In genomic region chr16:67842509-67843342, GRCh38 we compare ENCODE assay signal across 8 cellular contexts. TPM values are rescaled to one million over a fixed set of nuclear protein-coding genes. Genes with fewer than 3 reads are reported as not detected.
DNase-seq lines count a peak whose midpoint lies in the region; ATAC-seq and TF ChIP-seq lines count a peak whose summit lies in the region.

No MANE protein-coding gene starts in this region.

- no peaks in the 10 kb centered on the region for H3K9me2 ChIP-seq in MM.1S (replicated peaks; ENCODE audit: insufficient read depth, low read length)

- peak overlapping the region; percentile 38; the same call in 1 of the 2 replicates for H3K9ac ChIP-seq in MM.1S (ENCODE audit: low read length)

- peak overlapping the region; percentile 51; the same call in 1 of the 2 replicates for H3K27ac ChIP-seq in MM.1S (ENCODE audit: low read length)

- H3K27me3 Mint-ChIP-seq in activated CD4-positive, alpha-beta T cell treated with anti-CD3 and anti-CD28 coated beads, Interleukin-2, amount 10 ng/mL, durations not matched to agents 24 days and 14 days, result no peaks in the 10 kb centered on the region
- no peaks in the 10 kb centered on the region for H3K27me3 Mint-ChIP-seq in dendritic cell treated with granulocyte-macrophage colony-stimulating factor and Interleukin-4, amounts not matched to agents 40 ng/mL and 50 ng/mL, for 4 days

- peaks cover 33% of the 10 kb centered on the region for H3F3A ChIP-seq in MM.1S (ENCODE audit: insufficient read depth, low read length)

- no peaks in the 10 kb centered on the region for H3K9me3 ChIP-seq in MM.1S (replicated peaks; ENCODE audit: insufficient read depth, low read length)

- 0 to 2% methylated on average over 38 to 43 of the region's 67 CpGs for WGBS in lower leg skin, 2 donors

- TF ChIP-seq CTCF in MM.1S (IDR thresholded peaks at IDR 0.05; ENCODE audit: low read length), result peak; percentile 48
- no peak for TF ChIP-seq CTCF in lower leg skin (IDR thresholded peaks at IDR 0.05)

- no peaks in the 10 kb centered on the region for H4K20me1 ChIP-seq in MM.1S (ENCODE audit: insufficient read depth, low read length)

- no peak for TF ChIP-seq POLR2A in lower leg skin (IDR thresholded peaks at IDR 0.05)

- H3K27me3 ChIP-seq in MM.1S (replicated peaks; ENCODE audit: insufficient read depth, low read length), result no peaks in the 10 kb centered on the region

- H3K4me1 Mint-ChIP-seq in activated CD4-positive, alpha-beta T cell treated with anti-CD3 and anti-CD28 coated beads, Interleukin-2, amount 10 ng/mL, durations not matched to agents 24 days and 14 days, result peaks cover 28% of the 10 kb centered on the region
- peaks cover 40% of the 10 kb centered on the region for H3K4me1 Mint-ChIP-seq in dendritic cell treated with granulocyte-macrophage colony-stimulating factor and Interleukin-4, amounts not matched to agents 40 ng/mL and 50 ng/mL, for 4 days (ENCODE audit: low read depth)

- H3K27ac Mint-ChIP-seq in activated CD4-positive, alpha-beta T cell treated with anti-CD3 and anti-CD28 coated beads, Interleukin-2, amount 10 ng/mL, durations not matched to agents 24 days and 14 days, result peak overlapping the region; percentile 94
- H3K27ac Mint-ChIP-seq in dendritic cell treated with granulocyte-macrophage colony-stimulating factor and Interleukin-4, amounts not matched to agents 40 ng/mL and 50 ng/mL, for 4 days, result peak overlapping the region; percentile 97

- H2AFZ ChIP-seq in MM.1S (ENCODE audit: low read length), result peak overlapping the region; percentile 82

- H3K4me3 Mint-ChIP-seq in activated CD4-positive, alpha-beta T cell treated with anti-CD3 and anti-CD28 coated beads, Interleukin-2, amount 10 ng/mL, durations not matched to agents 24 days and 14 days, result peak overlapping the region; percentile 88
- H3K4me3 Mint-ChIP-seq in dendritic cell treated with granulocyte-macrophage colony-stimulating factor and Interleukin-4, amounts not matched to agents 40 ng/mL and 50 ng/mL, for 4 days, result peak overlapping the region; percentile 97

- H3K9me3 Mint-ChIP-seq in activated CD4-positive, alpha-beta T cell treated with anti-CD3 and anti-CD28 coated beads, Interleukin-2, amount 10 ng/mL, durations not matched to agents 24 days and 14 days, result no peaks in the 10 kb centered on the region
- no peaks in the 10 kb centered on the region for H3K9me3 Mint-ChIP-seq in dendritic cell treated with granulocyte-macrophage colony-stimulating factor and Interleukin-4, amounts not matched to agents 40 ng/mL and 50 ng/mL, for 4 days

- ATAC-seq in GM21825 (IDR thresholded peaks at IDR 0.05; ENCODE audit: unreplicated experiment), result peak; percentile 11
- ATAC-seq in HG03378 (IDR thresholded peaks at IDR 0.05; ENCODE audit: unreplicated experiment), result no peak

- H3K4me3 ChIP-seq in MM.1S (ENCODE audit: low read length), result peak overlapping the region; percentile 83
- peak overlapping the region; percentile 65 for H3K4me3 ChIP-seq in lower leg skin (ENCODE audit: low read depth, poor library complexity, severe bottlenecking)

- intact Hi-C loops in activated CD4-positive, alpha-beta T cell treated with anti-CD3 and anti-CD28 coated beads, Interleukin-2, amount 10 ng/mL, durations not matched to agents 24 days and 14 days (cut with micrococcal nuclease), result loop anchor here (1.0 to 10.0 kb wide), 3 partner anchors 36 to 598 kb away; partner anchors contain the start of genes CTCF, FHOD1, RANBP10 and SLC9A5
- intact Hi-C loops in dendritic cell treated with granulocyte-macrophage colony-stimulating factor and Interleukin-4, amounts not matched to agents 40 ng/mL and 50 ng/mL, for 4 days (cut with micrococcal nuclease), result loop anchor here (1.0 kb wide), 1 partner anchor 8 kb away; no protein-coding TSS in a partner anchor
- intact Hi-C loops in lower leg skin (cut with DNase I; ENCODE audit: low total_unique reads), result no loop called here

- H3K79me2 ChIP-seq in MM.1S (ENCODE audit: low read length), result peaks cover 46% of the 10 kb centered on the region

- H3K36me3 Mint-ChIP-seq in activated CD4-positive, alpha-beta T cell treated with anti-CD3 and anti-CD28 coated beads, Interleukin-2, amount 10 ng/mL, durations not matched to agents 24 days and 14 days (ENCODE audit: low read depth), result peaks cover 11% of the 10 kb centered on the region
- H3K36me3 Mint-ChIP-seq in dendritic cell treated with granulocyte-macrophage colony-stimulating factor and Interleukin-4, amounts not matched to agents 40 ng/mL and 50 ng/mL, for 4 days (ENCODE audit: low read depth), result peaks cover 25% of the 10 kb centered on the region

- H3K36me3 ChIP-seq in MM.1S (replicated peaks; ENCODE audit: insufficient read depth, low read length), result no peaks in the 10 kb centered on the region

- DNase-seq in GM03348 (ENCODE audit: low spot score) (peak; percentile 38), MM.1S (peak; percentile 61), lower leg skin (ENCODE audit: low spot score in 2 of 2) (peak in 1 of 2 donors; percentile 93)
- peak; percentile 89 for DNase-seq in activated CD4-positive, alpha-beta T cell treated with anti-CD3 and anti-CD28 coated beads, Interleukin-2, amount 10 ng/mL, durations not matched to agents 24 days and 14 days
- DNase-seq in stimulated activated CD4-positive, alpha-beta T cell treated with anti-CD3 and anti-CD28 coated beads, TNF-alpha, amount 100 ng/mL, for 24 hours (ENCODE audit: low read depth in 3 of 3), result peak in 2 of 3 experiments; percentile 27 to 55

- H3K4me2 ChIP-seq in MM.1S (ENCODE audit: low read depth, low read length), result peak overlapping the region; percentile 97

- peaks cover 25% of the 10 kb centered on the region for H3K4me1 ChIP-seq in MM.1S (ENCODE audit: low read length)

RNA-seq across cellular contexts. Expression of gene THAP11, which starts 0.6 kb away (rescaled TPM):
- total RNA-seq in activated CD4-positive, alpha-beta T cell treated with anti-CD3 and anti-CD28 coated beads, Interleukin-2, amount 10 ng/mL, durations not matched to agents 24 days and 14 days, result 46.4 and 48.7 TPM in 2 replicates
- 100 to 1,000 TPM in 1 of 4 donors, 10 to 100 TPM in 3; 61.3 to 102 (median 75.9) TPM for total RNA-seq in lower leg skin

RNA-seq across cellular contexts. Expression of gene NUTF2, which starts 4.0 kb away (rescaled TPM):
- 184 and 188 TPM in 2 replicates for total RNA-seq in activated CD4-positive, alpha-beta T cell treated with anti-CD3 and anti-CD28 coated beads, Interleukin-2, amount 10 ng/mL, durations not matched to agents 24 days and 14 days
- 100 to 1,000 TPM in 3 of 4 donors, 10 to 100 TPM in 1; 88.5 to 136 (median 109) TPM for total RNA-seq in lower leg skin

RNA-seq across cellular contexts. Expression of gene CENPT, which starts 4.8 kb away (rescaled TPM):
- total RNA-seq in activated CD4-positive, alpha-beta T cell treated with anti-CD3 and anti-CD28 coated beads, Interleukin-2, amount 10 ng/mL, durations not matched to agents 24 days and 14 days, result 37.0 and 44.5 TPM in 2 replicates
- 100 to 1,000 TPM in 3 of 4 donors, 10 to 100 TPM in 1; 77.6 to 205 (median 106) TPM for total RNA-seq in lower leg skin

RNA-seq across cellular contexts. Expression of gene EDC4, which starts 30.1 kb away (rescaled TPM):
- 112 and 122 TPM in 2 replicates for total RNA-seq in activated CD4-positive, alpha-beta T cell treated with anti-CD3 and anti-CD28 coated beads, Interleukin-2, amount 10 ng/mL, durations not matched to agents 24 days and 14 days
- total RNA-seq in lower leg skin, result 10 to 100 TPM; 38.6 to 86.5 (median 56.7) TPM

RNA-seq across cellular contexts. Expression of gene TSNAXIP1, which starts 36.0 kb away (rescaled TPM):
- 0.65 and 0.80 TPM in 2 replicates for total RNA-seq in activated CD4-positive, alpha-beta T cell treated with anti-CD3 and anti-CD28 coated beads, Interleukin-2, amount 10 ng/mL, durations not matched to agents 24 days and 14 days
- total RNA-seq in lower leg skin, result under 1 TPM in 3 of 4 donors, not detected in 1; 0.15 to 0.75 (median 0.15) TPM
